In genomic region chr7:129952164-129952652, GRCh38 we compare ENCODE assay signal across 8 cellular contexts. TPM values are rescaled to one million over a fixed set of nuclear protein-coding genes. Genes with fewer than 3 reads are reported as not detected.
A peak's percentile ranks its signal among the peaks of the same experiment; 100 is the strongest.
DNase-seq lines count a peak whose midpoint lies in the region; ATAC-seq, FAIRE-seq and TF ChIP-seq lines count a peak whose summit lies in the region.

No MANE protein-coding gene starts in this region.

- POLR2A ChIA-PET in GM12878 (lab: Charles Lee) = interaction anchor here (0.6 to 6.1 kb wide), 6 partner anchors 19 to 96 kb away, joined by 3 to 54 read pairs (median 4); no protein-coding TSS in a partner anchor

- H3K4me2 ChIP-seq in GM12878 (ENCODE audit: control insufficient read depth, insufficient read depth) = peak overlapping the region; percentile 19

- H3K9me3 ChIP-seq in GM12878 (replicated peaks; ENCODE audit: control insufficient read depth, insufficient read depth, low read length) = no peaks in the 10 kb centered on the region
- H3K9me3 ChIP-seq in iPS-15b (ENCODE audit: control insufficient read depth, insufficient read depth, low read length) = no peaks in the 10 kb centered on the region
- no peaks in the 10 kb centered on the region for H3K9me3 ChIP-seq in skeletal muscle tissue (ENCODE audit: control insufficient read depth in 3 of 3, low read length in 3 of 3)

- H4K20me1 ChIP-seq in GM12878 (ENCODE audit: control insufficient read depth, insufficient read depth) = peaks cover 2% of the 10 kb centered on the region; the same call in 1 of the 2 replicates

- SMC1A ChIA-PET in GM12878 (lab: Charles Lee; ENCODE audit: uncharacterized antibody, unreplicated experiment) = interaction anchor here (0.8 to 7.6 kb wide), 9 partner anchors 10 to 346 kb away, joined by 3 to 57 read pairs (median 3); no protein-coding TSS in a partner anchor

- peak; percentile 77 for DNase-seq in RPMI8226
- no peak for DNase-seq in GM12878 (ENCODE audit: low read depth, low spot score)
- DNase-seq in NCI-H526 treated with DMSO at 0.1 percent for 48 hours (lab: John Stamatoyannopoulos, UW) = no peak

- no TSS peak for BruUV-seq in GM12878 (replicated peaks; lab: Mats Ljungman, UMichigan)

- no peak for TF ChIP-seq RAD21 in GM12878 (IDR thresholded peaks at IDR 0.05; ENCODE audit: insufficient read depth, low read depth, low read length)

- H2AFZ ChIP-seq in ACC112 (ENCODE audit: low read length, unreplicated experiment) (peak overlapping the region; percentile 27), GM12878 (ENCODE audit: control insufficient read depth, low read depth, low read length) (peak overlapping the region; percentile 61)

- H3K36me3 ChIP-seq in ACC112 (ENCODE audit: insufficient read depth, low read length) = no peaks in the 10 kb centered on the region
- H3K36me3 ChIP-seq in GM12878 (ENCODE audit: control insufficient read depth in 2 of 2, insufficient read depth in 2 of 2, low read length in 1 of 2) = peaks cover 0 to 4% of the 10 kb centered on the region in 2 experiments; a peak in 1 of 4 replicates
- H3K36me3 ChIP-seq in iPS-15b (ENCODE audit: control insufficient read depth, insufficient read depth, low read length) = no peaks in the 10 kb centered on the region
- peaks cover 0 to 2% (median 0%) of the 10 kb centered on the region in 3 donors for H3K36me3 ChIP-seq in skeletal muscle tissue (ENCODE audit: control insufficient read depth in 3 of 3, insufficient read depth in 3 of 3, low read length in 3 of 3)

- H3K79me2 ChIP-seq in ACC112 (ENCODE audit: control insufficient read depth, insufficient read depth, low read length, unreplicated experiment) (peaks cover 48% of the 10 kb centered on the region), GM12878 (ENCODE audit: control insufficient read depth, insufficient read depth, low read length) (peaks cover 56% of the 10 kb centered on the region)

- in situ Hi-C loops in GM12878 (cut with MboI) = no loop called here

- no peak for FAIRE-seq in GM12878 (lab: Jason Lieb, UNC)

- H3K4me3 ChIP-seq in ACC112 (ENCODE audit: low read depth, low read length) = peak overlapping the region; percentile 97
- peak overlapping the region; percentile 98 for H3K4me3 ChIP-seq in GM12878
- peak overlapping the region; percentile 72 for H3K4me3 ChIP-seq in iPS-15b (ENCODE audit: low read depth, low read length)
- H3K4me3 ChIP-seq in skeletal muscle tissue (ENCODE audit: low read length in 3 of 3) = peak overlapping the region; percentile 91 to 93 (median 91)

- WGBS in GM12878 (ENCODE audit: insufficient coverage, insufficient replicate concordance, low lambda C conversion rate, missing lambda C conversion rate) = 2% methylated on average over 34 of the region's 40 CpGs

- intact Hi-C loops in GM12878 (cut with micrococcal nuclease; ENCODE audit: unreplicated experiment) = no loop called here

- no peak for TF ChIP-seq EP300 in GM12878 (IDR thresholded peaks at IDR 0.05; ENCODE audit: borderline replicate concordance in 1 of 2, control insufficient read depth in 1 of 2, low read depth in 2 of 2, low read length in 2 of 2)

- H3K4me1 ChIP-seq in ACC112 (ENCODE audit: control insufficient read depth, insufficient read depth, low read length, unreplicated experiment) (peaks cover 26% of the 10 kb centered on the region), GM12878 (ENCODE audit: control insufficient read depth, insufficient read depth, low read length) (peaks cover 13% of the 10 kb centered on the region; the same call in 1 of the 2 replicates), iPS-15b (ENCODE audit: control insufficient read depth, insufficient read depth, low read length) (peaks cover 12% of the 10 kb centered on the region), skeletal muscle tissue (ENCODE audit: control insufficient read depth in 3 of 3, insufficient read depth in 3 of 3, low read length in 3 of 3) (peaks cover 25 to 28% (median 27%) of the 10 kb centered on the region in 3 donors)

- TF ChIP-seq POLR2A in GM12878 (IDR thresholded peaks at IDR 0.05; ENCODE audit: low read depth, low read length) = peak; percentile 52; the same call in 1 of the 2 replicates

- TF ChIP-seq CTCF in GM12878 (IDR thresholded peaks at IDR 0.05 in 2 of 3, conservative IDR thresholded peaks at IDR 0.05 in 1 of 3; ENCODE audit: control insufficient read depth in 2 of 3, extremely low read depth in 1 of 3, insufficient read depth in 1 of 3, low read depth in 3 of 3, low read length in 3 of 3) = no peak; a peak in 2 of 6 replicates

- H3K27ac ChIP-seq in ACC112 (ENCODE audit: low read depth, low read length) = peak overlapping the region; percentile 75
- H3K27ac ChIP-seq in GM12878 (ENCODE audit: control insufficient read depth, insufficient read depth) = peak overlapping the region; percentile 99
- peak overlapping the region; percentile 97 for H3K27ac ChIP-seq in skeletal muscle tissue (ENCODE audit: low read depth, low read length)

- H3K27me3 ChIP-seq in ACC112 (ENCODE audit: insufficient read depth, low read length) (no peaks in the 10 kb centered on the region), GM12878 (replicated peaks in 1 of 2; ENCODE audit: control insufficient read depth in 2 of 2, insufficient read depth in 2 of 2, low read length in 1 of 2) (no peaks in the 10 kb centered on the region), iPS-15b (ENCODE audit: control insufficient read depth, insufficient read depth, low read length) (no peaks in the 10 kb centered on the region), skeletal muscle tissue (ENCODE audit: control insufficient read depth in 3 of 3, insufficient read depth in 3 of 3, low read length in 3 of 3) (no peaks in the 10 kb centered on the region)

- ATAC-seq in GM18502 (IDR thresholded peaks at IDR 0.05; ENCODE audit: poor library complexity, unreplicated experiment) (peak; percentile 25), HG02981 (IDR thresholded peaks at IDR 0.05; ENCODE audit: unreplicated experiment) (peak; percentile 11), GM12878 (peak; percentile 50)

- CTCF ChIA-PET in GM12878 (lab: Yijun Ruan, JAX) = interaction anchor here (0.9 to 4.5 kb wide), 8 partner anchors 9 to 339 kb away, joined by 3 to 51 read pairs (median 4); no protein-coding TSS in a partner anchor

- RAD21 ChIA-PET in GM12878 (lab: Charles Lee; ENCODE audit: unreplicated experiment) = interaction anchor here (0.9 to 5.3 kb wide), 5 partner anchors 19 to 296 kb away, joined by 3 to 84 read pairs (median 6); no protein-coding TSS in a partner anchor

- peak overlapping the region; percentile 80 for H3K9ac ChIP-seq in GM12878 (ENCODE audit: control insufficient read depth, insufficient read depth, low read length)
- peak overlapping the region; percentile 94 for H3K9ac ChIP-seq in iPS-15b (ENCODE audit: low read depth, low read length)
- peak overlapping the region; percentile 96 to 98 (median 97) for H3K9ac ChIP-seq in skeletal muscle tissue (ENCODE audit: low read depth in 1 of 3, low read length in 3 of 3)

TF ChIP-seq in GM12878, 131 proteins besides CTCF, POLR2A, EP300 and RAD21 (continues in another document):
- no peak for TF ChIP-seq NR2F1 (conservative IDR thresholded peaks at IDR 0.05)
- TF ChIP-seq PAX8 (IDR thresholded peaks at IDR 0.05) = no peak
- peak; percentile 12 for TF ChIP-seq RELA (IDR thresholded peaks at IDR 0.05; ENCODE audit: borderline replicate concordance, partially characterized antibody)
- no peak for TF ChIP-seq BCL3 (IDR thresholded peaks at IDR 0.05; ENCODE audit: borderline replicate concordance, insufficient read depth, low read depth, low read length, poor library complexity, severe bottlenecking)
- TF ChIP-seq KAT2A (conservative IDR thresholded peaks at IDR 0.05; ENCODE audit: control insufficient read depth, low read depth, low read length) = no peak
- no peak for TF ChIP-seq EGR1 (IDR thresholded peaks at IDR 0.05; ENCODE audit: borderline replicate concordance in 1 of 2, low read depth in 2 of 2, low read length in 2 of 2)
- no peak for TF ChIP-seq KLF5 (IDR thresholded peaks at IDR 0.05; ENCODE audit: partially characterized antibody)
- TF ChIP-seq TBL1XR1 (IDR thresholded peaks at IDR 0.05; ENCODE audit: low read depth, low read length) = no peak
- TF ChIP-seq BRCA1 (IDR thresholded peaks at IDR 0.05; ENCODE audit: low read depth, low read length) = no peak

RNA-seq across cellular contexts. Expression of gene UBE2H, which starts 0.6 kb away (rescaled TPM):
- 127 and 133 TPM in 2 replicates for total RNA-seq in GM12878 (2013; cell fraction: nucleolus; rRNA removed)
- total RNA-seq in GM12878 (2014; rRNA removed) = 21.0 and 21.8 TPM in 2 replicates
- 30.6 and 35.6 TPM in 2 replicates for total RNA-seq in GM12878 (2014; rRNA removed; fragmentation: Illumina TruSeq; extraction: Trizol)
- 40.7 and 43.4 TPM in 2 replicates for total RNA-seq in GM12878 (2021)
- polyA plus RNA-seq in GM12878 (2011; ENCODE audit: low read depth) = 28.7 TPM
- 75.5 and 127 TPM in 2 replicates for polyA plus RNA-seq in GM12878 (2011; rRNA removed)
- polyA plus RNA-seq in GM12878 (2011; cell fraction: cytosol; rRNA removed) = 26.5 and 36.9 TPM in 2 replicates
- 24.6 and 30.6 TPM in 2 replicates for polyA plus RNA-seq in GM12878 (2011; cell fraction: nucleus; rRNA removed)
- polyA plus RNA-seq in GM12878 (2012) = 37.4 and 38.8 TPM in 2 replicates
- polyA plus RNA-seq in GM12878 (2014; fragmentation: Illumina TruSeq; extraction: Trizol) = 49.8 and 80.4 TPM in 2 replicates
- polyA plus RNA-seq in GM12878 (2014; fragmentation: Nextera tagmentation; extraction: Ambion mirVana) = 10 to 100 TPM; 15.6 to 16.8 TPM
- 25.1 and 29.9 TPM in 2 replicates for polyA plus RNA-seq in GM12878 (2014; rRNA removed)
- 10 to 100 TPM; 28.4 to 38.7 TPM for polyA plus RNA-seq in GM12878 (2016; fragmentation: Nextera tagmentation; extraction: Ambion mirVana)
- polyA minus RNA-seq in GM12878 (2011; rRNA and poly(A)+ RNA removed) = 38.4 and 53.8 TPM in 2 replicates
- 16.2 and 27.7 TPM in 2 replicates for polyA minus RNA-seq in GM12878 (2011; cell fraction: cytosol; rRNA and poly(A)+ RNA removed)
- polyA minus RNA-seq in GM12878 (2011; cell fraction: nucleus; rRNA and poly(A)+ RNA removed) = 19.1 and 37.6 TPM in 2 replicates
- 61.6 TPM for total RNA-seq in skeletal muscle tissue
